ENCODE assay signal across 8 cellular contexts in the genomic region with DNA sequence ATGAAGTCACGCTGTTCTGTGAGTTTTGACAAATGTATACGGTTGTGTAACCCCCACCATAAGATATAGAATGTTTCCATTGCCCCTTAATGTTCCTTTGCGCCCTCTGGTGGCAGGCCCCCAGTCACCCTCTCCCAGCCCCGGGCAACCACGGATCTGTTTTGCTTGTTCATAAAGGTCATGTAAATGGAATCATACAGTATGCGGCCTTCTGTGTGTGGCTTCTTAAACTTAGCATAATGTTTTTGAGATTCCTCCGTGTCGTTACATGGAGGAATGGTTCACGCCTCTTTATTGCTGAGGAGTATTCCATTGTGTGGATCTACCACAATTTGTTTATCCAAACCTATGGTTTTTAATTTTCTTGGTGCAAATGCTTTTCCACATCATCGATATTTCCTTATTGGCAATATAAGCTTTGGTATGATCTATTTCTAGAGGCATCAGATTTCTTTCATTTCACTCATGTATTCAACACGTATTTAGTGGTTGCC. TPM values are rescaled to one million over a fixed set of nuclear protein-coding genes. Genes with fewer than 3 reads are reported as not detected.
A peak's percentile ranks its signal among the peaks of the same experiment; 100 is the strongest.
DNase-seq lines count a peak whose midpoint lies in the region; ATAC-seq, FAIRE-seq and TF ChIP-seq lines count a peak whose summit lies in the region.

No MANE protein-coding gene starts in this region.

- H3K27ac ChIP-seq in left lung = no peak overlapping the region

- no peaks in the 10 kb centered on the region for H3K36me3 ChIP-seq in bronchial epithelial cell (ENCODE audit: control insufficient read depth, insufficient read depth, low read length)
- no peaks in the 10 kb centered on the region for H3K36me3 ChIP-seq in left lung

- peak; percentile 64 for ATAC-seq in GM21825 (IDR thresholded peaks at IDR 0.05; ENCODE audit: unreplicated experiment)
- ATAC-seq in activated CD4-positive, CD25-positive, alpha-beta regulatory T cell treated with anti-CD3 and anti-CD28 coated beads, Interleukin-2, amount 50 U/mL, for 24 hours = peak; percentile 76 to 91
- ATAC-seq in left lung = peak; percentile 90

- no peak for FAIRE-seq in bronchial epithelial cell (lab: Jason Lieb, UNC)

- TF ChIP-seq CTCF in bronchial epithelial cell (IDR thresholded peaks at IDR 0.05; ENCODE audit: insufficient read depth, low read length, severe bottlenecking) (peak; percentile 80), left lung (IDR thresholded peaks at IDR 0.05) (peak; percentile 63 to 88)

- no peak overlapping the region for H3K4me3 ChIP-seq in bronchial epithelial cell (ENCODE audit: low read depth, low read length)
- H3K4me3 ChIP-seq in left lung = no peak overlapping the region

- intact Hi-C loops in left lung (cut with DNase I) = loop anchor here in 1 of 2 donors (5.0 kb wide), 1 partner anchor 178 kb away; the partner anchor contains the start of gene ANKRD6

- peak; percentile 32 for DNase-seq in DMS153 (lab: John Stamatoyannopoulos, UW)
- DNase-seq in NCI-H1694 (lab: John Stamatoyannopoulos, UW) = peak; percentile 13
- peak; percentile 41 for DNase-seq in bronchial epithelial cell (ENCODE audit: low read depth)
- peak; percentile 65 to 91 for DNase-seq in left lung
- DNase-seq in stimulated activated CD4-positive, alpha-beta T cell treated with anti-CD3 and anti-CD28 coated beads, TNF-alpha, amount 100 ng/mL, for 48 hours (ENCODE audit: low read depth in 3 of 3) = peak; percentile 50 to 79 (median 61)
- no peak for DNase-seq in HCEC 1CT

- H3K9me3 ChIP-seq in left lung = no peaks in the 10 kb centered on the region

- H3K27me3 ChIP-seq in bronchial epithelial cell (ENCODE audit: control insufficient read depth, insufficient read depth, low read length) (no peaks in the 10 kb centered on the region), left lung (no peaks in the 10 kb centered on the region)

- H3K4me1 ChIP-seq in left lung = no peaks in the 10 kb centered on the region

RNA-seq across cellular contexts. Expression of gene LYRM2, which starts 28.4 kb away (rescaled TPM):
- total RNA-seq in bronchial epithelial cell = 9.7 and 14.6 TPM in 2 replicates
- total RNA-seq in left lung = 10 to 100 TPM; 34.4 to 43.3 TPM
